Comparison of ENCODE assay signal across 7 cellular contexts in genomic region chr12:71663561-71664410, GRCh38.
DNase-seq lines count a peak whose midpoint lies in the region; ATAC-seq and TF ChIP-seq lines count a peak whose summit lies in the region.

THAP2 (plus strand) TSS chr12:71664301; CDS start chr12:71664510, 209 bp downstream.
ZFC3H1 (minus strand) TSS chr12:71663848; CDS start chr12:71663610, 238 bp downstream.

- ATAC-seq in GM18505 (IDR thresholded peaks at IDR 0.05; ENCODE audit: unreplicated experiment) (peak; percentile 90), HG02973 (IDR thresholded peaks at IDR 0.05; ENCODE audit: unreplicated experiment) (peak; percentile 93)

- peak; percentile 87 for TF ChIP-seq POLR2A in GM18505 (IDR thresholded peaks at IDR 0.05; ENCODE audit: borderline replicate concordance, extremely low read depth, insufficient read depth, insufficient read length)

- DNase-seq in NCI-H1930 (lab: John Stamatoyannopoulos, UW) (peak; percentile 95 to 96), T-helper 9 cell (peak; percentile 83), astrocyte of the hippocampus (ENCODE audit: low read depth, low spot score) (peak; percentile 99), hippocampal formation (lab: John Stamatoyannopoulos, UW) (peak; percentile 97 to 100), retina (peak; percentile 99)

Comparison
In these comparisons a context has a peak if more than half of its experiments do, and no peak if none do; other contexts are left out.
1. Peak in every context shown above with its lines: DNase-seq and ATAC-seq.